8 cellular contexts compared by ENCODE assay signal in genomic region chr19:6373096-6373812, GRCh38. TPM values are rescaled to one million over a fixed set of nuclear protein-coding genes. Genes with fewer than 3 reads are reported as not detected.
DNase-seq lines count a peak whose midpoint lies in the region; ATAC-seq, FAIRE-seq and TF ChIP-seq lines count a peak whose summit lies in the region.

No MANE protein-coding gene starts in this region.

- peak; percentile 98 for DNase-seq in GM13976 (ENCODE audit: low spot score)
- DNase-seq in NCI-H2029 treated with DMSO at 0.1 percent for 48 hours (lab: John Stamatoyannopoulos, UW) = peak; percentile 90
- DNase-seq in T-helper 9 cell = peak; percentile 99
- peak; percentile 88 for DNase-seq in astrocyte (ENCODE audit: low read depth)
- DNase-seq in hepatic stellate cell (ENCODE audit: low spot score) = peak; percentile 97
- DNase-seq in uterus = peak; percentile 99

- H3K79me2 ChIP-seq in astrocyte (ENCODE audit: insufficient read depth, low read length) = no peaks in the 10 kb centered on the region

- no peak for TF ChIP-seq CTCF in GM13976 (IDR thresholded peaks at IDR 0.05; ENCODE audit: borderline replicate concordance, control extremely low read depth, extremely low read depth, insufficient read depth, missing control alignments)
- TF ChIP-seq CTCF in astrocyte (IDR thresholded peaks at IDR 0.05; ENCODE audit: insufficient read depth, low read depth, low read length) = no peak
- TF ChIP-seq CTCF in uterus (IDR thresholded peaks at IDR 0.05) = no peak

- H3K27me3 ChIP-seq in astrocyte (ENCODE audit: insufficient read depth, low read length) (no peaks in the 10 kb centered on the region), rectal smooth muscle tissue (ENCODE audit: control insufficient read depth, insufficient read depth, low read length) (no peaks in the 10 kb centered on the region), uterus (no peaks in the 10 kb centered on the region)

- H3K9me3 ChIP-seq in astrocyte (ENCODE audit: insufficient read depth, low read depth, low read length) (no peaks in the 10 kb centered on the region), uterus (no peaks in the 10 kb centered on the region)

- FAIRE-seq in astrocyte (lab: Jason Lieb, UNC) = no peak

- H3K27ac ChIP-seq in astrocyte (ENCODE audit: low read depth, low read length) (peak overlapping the region; percentile 96), rectal smooth muscle tissue (ENCODE audit: low read depth, low read length) (peak overlapping the region; percentile 99), uterus (peak overlapping the region; percentile 97 to 100)

- H3K9ac ChIP-seq in astrocyte (ENCODE audit: low read length) (peak overlapping the region; percentile 96), rectal smooth muscle tissue (ENCODE audit: low read length) (peak overlapping the region; percentile 92)

- H4K20me1 ChIP-seq in astrocyte (ENCODE audit: insufficient read depth, low read length) = no peaks in the 10 kb centered on the region

- peaks cover 3% of the 10 kb centered on the region for H3K36me3 Mint-ChIP-seq in astrocyte (ENCODE audit: low read depth, unreplicated experiment)

- peak; percentile 25 for ATAC-seq in HG03025 (IDR thresholded peaks at IDR 0.05; ENCODE audit: low FRiP score, unreplicated experiment)

- in situ Hi-C loops in GM13976 (cut with MboI; ENCODE audit: low sequenced_read_pairs, unreplicated experiment) = no loop called here

- peak overlapping the region; percentile 96 for H3K4me2 ChIP-seq in astrocyte (ENCODE audit: low read length)

- intact Hi-C loops in uterus (cut with DNase I; ENCODE audit: low total_unique reads) = no loop called here

- H3K4me1 ChIP-seq in astrocyte (ENCODE audit: insufficient read depth, low read length) = peaks cover 13% of the 10 kb centered on the region
- H3K4me1 ChIP-seq in rectal smooth muscle tissue (ENCODE audit: control insufficient read depth, insufficient read depth, low read length) = peaks cover 6% of the 10 kb centered on the region
- peaks cover 0 to 9% of the 10 kb centered on the region in 2 donors for H3K4me1 ChIP-seq in uterus

- no peaks in the 10 kb centered on the region for H3K9me3 Mint-ChIP-seq in astrocyte (ENCODE audit: unreplicated experiment)

- H3K4me3 ChIP-seq in astrocyte (ENCODE audit: insufficient read depth, low read depth, low read length) (peak overlapping the region; percentile 89), rectal smooth muscle tissue (ENCODE audit: low read length) (peak overlapping the region; percentile 77), uterus (peak overlapping the region; percentile 96)

- H3K4me3 Mint-ChIP-seq in astrocyte (ENCODE audit: unreplicated experiment) = peak overlapping the region; percentile 86

- peak overlapping the region; percentile 95 for H2AFZ ChIP-seq in astrocyte (ENCODE audit: low read depth, low read length)

- no peak for TF ChIP-seq POLR2A in uterus (IDR thresholded peaks at IDR 0.05)

- peaks cover 7% of the 10 kb centered on the region for H3K4me1 Mint-ChIP-seq in astrocyte (ENCODE audit: low read depth, unreplicated experiment)

- peaks cover 2% of the 10 kb centered on the region for H3K36me3 ChIP-seq in astrocyte (ENCODE audit: insufficient read depth, low read length)
- H3K36me3 ChIP-seq in rectal smooth muscle tissue (ENCODE audit: control insufficient read depth, insufficient read depth, low read length) = peaks cover 4% of the 10 kb centered on the region
- H3K36me3 ChIP-seq in uterus = no peaks in the 10 kb centered on the region

- H3K27ac Mint-ChIP-seq in astrocyte (ENCODE audit: unreplicated experiment) = peak overlapping the region; percentile 97

- H3K27me3 Mint-ChIP-seq in astrocyte (ENCODE audit: low read depth, unreplicated experiment) = no peaks in the 10 kb centered on the region

RNA-seq across cellular contexts. Expression of gene ALKBH7, which starts 0.7 kb away (rescaled TPM):
- 58.4 and 63.2 TPM in 2 replicates for total RNA-seq in astrocyte
- 10 to 100 TPM; 17.4 to 84.8 (median 42.7) TPM for total RNA-seq in uterus

RNA-seq across cellular contexts. Expression of gene PSPN, which starts 2.5 kb away (rescaled TPM):
- total RNA-seq in astrocyte (2.8 and 3.0 TPM in 2 replicates), uterus (1 to 10 TPM in 2 of 4 donors, under 1 TPM in 1, not detected in 1; 0.26 to 2.2 (median 1.8) TPM)

RNA-seq across cellular contexts. Expression of gene CLPP, which starts 11.9 kb away (rescaled TPM):
- 90.5 and 93.8 TPM in 2 replicates for total RNA-seq in astrocyte
- total RNA-seq in uterus = 10 to 100 TPM; 23.9 to 99.7 (median 52.1) TPM

RNA-seq across cellular contexts. Expression of gene GTF2F1, which starts 19.7 kb away (rescaled TPM):
- total RNA-seq in astrocyte (92.3 and 95.4 TPM in 2 replicates), uterus (10 to 100 TPM; 38.2 to 82.2 (median 61.8) TPM)

RNA-seq across cellular contexts. Expression of gene ACER1, which starts 39.8 kb away (rescaled TPM):
- total RNA-seq in astrocyte = not detected in 2 replicates
- total RNA-seq in uterus = under 1 TPM in 1 of 4 donors, not detected in 3; 0.61 TPM

Comparison
In these comparisons a context has a peak if more than half of its experiments do, and no peak if none do; other contexts are left out.
1. Peak in every context shown above with its lines: DNase-seq, ATAC-seq, H3K4me3 ChIP-seq and H3K27ac ChIP-seq.